In genomic region chr11:117054382-117054781, GRCh38 we compare ENCODE assay signal across 22 cellular contexts.
"Had no signal": no experiment of that assay in that cellular context is flagged by ENCODE, and none has a peak within 500 bp of the region (broad histone marks: within the 10 kb centered on the region; RNA-seq: fewer than 3 reads in every experiment).

No MANE protein-coding gene starts in this region.

- H3K27me3 ChIP-seq: brain microvascular endothelial cell, cardiac muscle cell, SJSA1 had no signal

- DNase-seq: activated CD4-positive, alpha-beta T cell treated with anti-CD3 and anti-CD28 coated beads for 4 hours; activated CD4-positive, alpha-beta T cell treated with anti-CD3 and anti-CD28 coated beads, Interleukin-2, amount 50 U/mL, for 4 hours; activated CD8-positive, alpha-beta T cell treated with anti-CD3 and anti-CD28 coated beads, Interleukin-2, amount 10 ng/mL, durations not matched to agents 7 days and 5 days; activated effector memory CD4-positive, alpha-beta T cell treated with anti-CD3 and anti-CD28 coated beads, Interleukin-2, amount 50 U/mL, for 16 hours; activated naive CD4-positive, alpha-beta T cell treated with anti-CD3 and anti-CD28 coated beads for 36 hours; activated T-cell treated with anti-CD3 and anti-CD28 coated beads, Interleukin-2, amount 50 U/mL, for 24 hours; amygdala; brain microvascular endothelial cell; KG1; NCI-H1048; NCI-H146; NCI-H187 treated with DMSO at 0.1 percent for 48 hours; NCI-H2081 treated with DMSO at 0.1 percent for 48 hours; NCI-H446; NCI-H524; PC-3; SHP77 had no signal

- H3K27ac Mint-ChIP-seq: activated CD8-positive, alpha-beta T cell treated with anti-CD3 and anti-CD28 coated beads, Interleukin-2, amount 10 ng/mL, durations not matched to agents 7 days and 5 days; activated naive CD4-positive, alpha-beta T cell treated with anti-CD3 and anti-CD28 coated beads for 36 hours; activated naive CD8-positive, alpha-beta T cell; activated T-cell treated with anti-CD3 and anti-CD28 coated beads, Interleukin-2, amount 50 U/mL, for 24 hours; T-helper 1 cell treated with Interleukin-12 subunit alpha and Interleukin-12 subunit beta and Interleukin-4 antibody, amounts not matched to agents 30 μg/mL and 1 μg/mL, for 36 hours had no signal

- H3K27me3 Mint-ChIP-seq: activated naive CD8-positive, alpha-beta T cell; activated T-cell treated with anti-CD3 and anti-CD28 coated beads, Interleukin-2, amount 50 U/mL, for 24 hours had no signal

- ATAC-seq: activated CD4-positive, CD25-positive, alpha-beta regulatory T cell treated with anti-CD3 and anti-CD28 coated beads, Interleukin-2, amount 50 U/mL, for 24 hours; activated CD8-positive, alpha-beta T cell treated with anti-CD3 and anti-CD28 coated beads, Interleukin-2, amount 10 ng/mL, durations not matched to agents 7 days and 5 days; PC-3 had no signal

- H3K4me3 Mint-ChIP-seq: activated CD8-positive, alpha-beta T cell treated with anti-CD3 and anti-CD28 coated beads, Interleukin-2, amount 10 ng/mL, durations not matched to agents 7 days and 5 days; activated naive CD4-positive, alpha-beta T cell treated with anti-CD3 and anti-CD28 coated beads for 36 hours; activated naive CD8-positive, alpha-beta T cell; activated T-cell treated with anti-CD3 and anti-CD28 coated beads, Interleukin-2, amount 50 U/mL, for 24 hours; T-helper 1 cell treated with Interleukin-12 subunit alpha and Interleukin-12 subunit beta and Interleukin-4 antibody, amounts not matched to agents 30 μg/mL and 1 μg/mL, for 36 hours had no signal

- H3K27ac ChIP-seq: brain microvascular endothelial cell, cardiac muscle cell, SJSA1 had no signal

- H3K4me3 ChIP-seq: cardiac muscle cell, SJSA1 had no signal

- H3K9me3 Mint-ChIP-seq: activated naive CD4-positive, alpha-beta T cell treated with anti-CD3 and anti-CD28 coated beads for 36 hours; activated T-cell treated with anti-CD3 and anti-CD28 coated beads, Interleukin-2, amount 50 U/mL, for 24 hours; T-helper 1 cell treated with Interleukin-12 subunit alpha and Interleukin-12 subunit beta and Interleukin-4 antibody, amounts not matched to agents 30 μg/mL and 1 μg/mL, for 36 hours had no signal
